Comparison of ENCODE assay signal across 1 cellular context in the genomic region with DNA sequence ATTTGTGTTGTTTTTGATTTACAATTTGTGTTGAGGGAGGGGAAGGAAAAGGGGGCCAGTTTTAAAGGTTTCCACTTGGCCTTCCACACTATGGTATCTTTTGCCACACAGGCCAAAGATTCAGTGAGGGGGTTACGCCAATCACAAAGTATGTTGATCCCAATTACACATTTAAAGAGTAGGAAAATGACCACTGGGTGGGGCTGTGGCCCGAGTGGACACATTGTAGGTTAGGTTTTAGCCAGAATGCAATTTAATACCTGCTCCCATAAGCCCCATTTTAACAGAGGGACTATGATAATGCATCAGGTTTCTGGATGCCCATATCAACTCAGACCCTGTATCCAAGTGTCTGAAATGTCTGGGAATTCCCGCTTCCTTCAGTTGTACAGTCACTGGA.
TF ChIP-seq lines count a peak whose summit lies in the region.

No MANE protein-coding gene starts in this region.

TF ChIP-seq in GM12878, 131 proteins besides CTCF, POLR2A, EP300 and RAD21 (continued from another document):
- TF ChIP-seq, protein P1, sequence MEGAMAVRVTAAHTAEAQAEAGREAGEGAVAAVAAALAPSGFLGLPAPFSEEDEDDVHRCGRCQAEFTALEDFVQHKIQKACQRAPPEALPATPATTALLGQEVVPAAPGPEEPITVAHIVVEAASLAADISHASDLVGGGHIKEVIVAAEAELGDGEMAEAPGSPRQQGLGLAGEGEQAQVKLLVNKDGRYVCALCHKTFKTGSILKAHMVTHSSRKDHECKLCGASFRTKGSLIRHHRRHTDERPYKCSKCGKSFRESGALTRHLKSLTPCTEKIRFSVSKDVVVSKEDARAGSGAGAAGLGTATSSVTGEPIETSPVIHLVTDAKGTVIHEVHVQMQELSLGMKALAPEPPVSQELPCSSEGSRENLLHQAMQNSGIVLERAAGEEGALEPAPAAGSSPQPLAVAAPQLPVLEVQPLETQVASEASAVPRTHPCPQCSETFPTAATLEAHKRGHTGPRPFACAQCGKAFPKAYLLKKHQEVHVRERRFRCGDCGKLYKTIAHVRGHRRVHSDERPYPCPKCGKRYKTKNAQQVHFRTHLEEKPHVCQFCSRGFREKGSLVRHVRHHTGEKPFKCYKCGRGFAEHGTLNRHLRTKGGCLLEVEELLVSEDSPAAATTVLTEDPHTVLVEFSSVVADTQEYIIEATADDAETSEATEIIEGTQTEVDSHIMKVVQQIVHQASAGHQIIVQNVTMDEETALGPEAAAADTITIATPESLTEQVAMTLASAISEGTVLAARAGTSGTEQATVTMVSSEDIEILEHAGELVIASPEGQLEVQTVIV (IDR thresholded peaks at IDR 0.05; ENCODE audit: borderline replicate concordance, partially characterized antibody): no peak
- TF ChIP-seq MTA2 (IDR thresholded peaks at IDR 0.05; ENCODE audit: low read depth) (no peak), POLR2AphosphoS2 (IDR thresholded peaks at IDR 0.05; ENCODE audit: low read depth, low read length) (no peak), LARP7 (IDR thresholded peaks at IDR 0.05) (no peak), KLF5 (IDR thresholded peaks at IDR 0.05; ENCODE audit: partially characterized antibody) (no peak), SPI1 (IDR thresholded peaks at IDR 0.05; ENCODE audit: borderline replicate concordance, insufficient read depth, low read depth, low read length) (no peak), CEBPB (IDR thresholded peaks at IDR 0.05; ENCODE audit: borderline replicate concordance in 1 of 2, low read depth in 2 of 2, low read length in 2 of 2) (no peak), RELA (IDR thresholded peaks at IDR 0.05; ENCODE audit: borderline replicate concordance, partially characterized antibody) (no peak), DPF2 (IDR thresholded peaks at IDR 0.05) (no peak), MEF2B (IDR thresholded peaks at IDR 0.05; ENCODE audit: partially characterized antibody, poor library complexity, severe bottlenecking) (no peak), NFXL1 (IDR thresholded peaks at IDR 0.05; ENCODE audit: borderline replicate concordance) (no peak)
